ENCODE assay signal across 28 cellular contexts in the genomic region with DNA sequence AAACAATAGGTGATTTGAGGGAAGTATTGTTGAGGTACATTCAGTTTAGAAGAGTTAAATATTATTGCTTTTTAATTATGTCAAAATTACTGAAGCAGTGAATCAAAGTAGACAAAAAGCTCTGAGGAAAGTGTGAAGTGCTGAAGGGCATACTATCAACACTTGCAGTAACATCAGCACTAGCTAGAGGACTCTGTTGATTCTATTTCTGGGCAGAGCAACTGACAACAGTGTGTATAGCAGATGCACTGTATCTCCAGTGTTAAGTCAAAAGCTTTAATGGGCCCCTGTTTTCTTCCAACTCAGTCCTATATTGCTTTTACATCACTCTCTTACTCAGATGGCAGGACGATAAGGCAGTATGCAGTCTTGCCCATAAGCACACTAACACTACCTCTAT.
"Had no signal": no experiment of that assay in that cellular context is flagged by ENCODE, and none has a peak within 500 bp of the region (broad histone marks: within the 10 kb centered on the region; RNA-seq: fewer than 3 reads in every experiment).

No MANE protein-coding gene starts in this region.

- DNase-seq: activated CD4-positive, alpha-beta T cell treated with anti-CD3 and anti-CD28 coated beads for 1 hour; activated CD4-positive, alpha-beta T cell treated with anti-CD3 and anti-CD28 coated beads, Interleukin-2, amount 50 U/mL, for 1 hour; activated CD8-positive, alpha-beta T cell treated with anti-CD3 and anti-CD28 coated beads, Interleukin-2, amount 10 ng/mL, durations not matched to agents 7 days and 5 days; activated gamma-delta T cell; activated naive CD4-positive, alpha-beta T cell treated with anti-CD3 and anti-CD28 coated beads, Interleukin-2, amount 50 U/mL, for 16 hours; anterior cingulate cortex; effector memory CD4-positive, alpha-beta T cell; gastrocnemius medialis; hippocampal formation; islet precursor cell; left colon; mucosa of descending colon; occipital lobe; small intestine; stimulated activated CD4-positive, alpha-beta T cell treated with anti-CD3 and anti-CD28 coated beads, Interleukin-15, amount 100 ng/mL, for 24 hours; stimulated activated CD4-positive, alpha-beta T cell treated with anti-CD3 and anti-CD28 coated beads, Interleukin-2, amount 100 ng/mL, for 48 hours; stimulated activated CD8-positive, alpha-beta memory T cell treated with anti-CD3 and anti-CD28 coated beads, Interleukin-4, amount 100 ng/mL, for 48 hours; stimulated activated naive B cell treated with anti-CD40 and anti-IgM and Interleukin-4, amounts not matched to agents 10 μg/mL and 1 μg/mL and 100 μg/mL, for 72 hours; testis; trophoblast cell; uterus; WERI-Rb-1 had no signal

- H3K27me3 Mint-ChIP-seq: brain; dendritic cell treated with granulocyte-macrophage colony-stimulating factor and Interleukin-4, amounts not matched to agents 40 ng/mL and 50 ng/mL, for 4 days; memory B cell had no signal

- H3K9me3 ChIP-seq: gastrocnemius medialis, mucosa of descending colon, testis, uterus had no signal

- H3K4me3 ChIP-seq: gastrocnemius medialis, mucosa of descending colon, testis, uterus had no signal

- FAIRE-seq: endothelial cell of umbilical vein, small intestine, TTC549 had no signal

- H3K36me3 Mint-ChIP-seq: brain; memory B cell; stimulated activated naive B cell treated with anti-CD40 and anti-IgM and Interleukin-4, amounts not matched to agents 10 μg/mL and 1 μg/mL and 100 μg/mL, for 72 hours had no signal

- H3K36me3 ChIP-seq: gastrocnemius medialis, uterus, WERI-Rb-1 had no signal

- H3K27ac ChIP-seq: gastrocnemius medialis, testis, uterus, WERI-Rb-1 had no signal

- H3K4me1 ChIP-seq: gastrocnemius medialis, testis, uterus had no signal

- H3K4me3 Mint-ChIP-seq: activated CD8-positive, alpha-beta T cell treated with anti-CD3 and anti-CD28 coated beads, Interleukin-2, amount 10 ng/mL, durations not matched to agents 7 days and 5 days; activated T-helper 1 cell treated with anti-CD3 and anti-CD28 coated beads, Interleukin-12 subunit alpha, Interleukin-12 subunit beta, Interleukin-2, Interleukin-4 antibody, amounts not matched to agents 30 ng/mL and 10 ng/mL and 1 ng/mL, durations not matched to agents 14 hours and 24 hours and 36 hours; brain; dendritic cell treated with granulocyte-macrophage colony-stimulating factor and Interleukin-4, amounts not matched to agents 40 ng/mL and 50 ng/mL, for 4 days; memory B cell; stimulated activated naive B cell treated with anti-CD40 and anti-IgM and Interleukin-4, amounts not matched to agents 10 μg/mL and 1 μg/mL and 100 μg/mL, for 72 hours had no signal

- H3K9me3 Mint-ChIP-seq: activated T-helper 1 cell treated with anti-CD3 and anti-CD28 coated beads, Interleukin-12 subunit alpha, Interleukin-12 subunit beta, Interleukin-2, Interleukin-4 antibody, amounts not matched to agents 30 ng/mL and 10 ng/mL and 1 ng/mL, durations not matched to agents 14 hours and 24 hours and 36 hours; brain; memory B cell had no signal

- H3K4me1 Mint-ChIP-seq: brain; memory B cell; stimulated activated naive B cell treated with anti-CD40 and anti-IgM and Interleukin-4, amounts not matched to agents 10 μg/mL and 1 μg/mL and 100 μg/mL, for 72 hours had no signal

- H3K27ac Mint-ChIP-seq: activated CD8-positive, alpha-beta T cell treated with anti-CD3 and anti-CD28 coated beads, Interleukin-2, amount 10 ng/mL, durations not matched to agents 7 days and 5 days; activated T-helper 1 cell treated with anti-CD3 and anti-CD28 coated beads, Interleukin-12 subunit alpha, Interleukin-12 subunit beta, Interleukin-2, Interleukin-4 antibody, amounts not matched to agents 30 ng/mL and 10 ng/mL and 1 ng/mL, durations not matched to agents 14 hours and 24 hours and 36 hours; brain; dendritic cell treated with granulocyte-macrophage colony-stimulating factor and Interleukin-4, amounts not matched to agents 40 ng/mL and 50 ng/mL, for 4 days; memory B cell; stimulated activated naive B cell treated with anti-CD40 and anti-IgM and Interleukin-4, amounts not matched to agents 10 μg/mL and 1 μg/mL and 100 μg/mL, for 72 hours had no signal

- H3K27me3 ChIP-seq: testis, uterus had no signal
